In the genomic region with DNA sequence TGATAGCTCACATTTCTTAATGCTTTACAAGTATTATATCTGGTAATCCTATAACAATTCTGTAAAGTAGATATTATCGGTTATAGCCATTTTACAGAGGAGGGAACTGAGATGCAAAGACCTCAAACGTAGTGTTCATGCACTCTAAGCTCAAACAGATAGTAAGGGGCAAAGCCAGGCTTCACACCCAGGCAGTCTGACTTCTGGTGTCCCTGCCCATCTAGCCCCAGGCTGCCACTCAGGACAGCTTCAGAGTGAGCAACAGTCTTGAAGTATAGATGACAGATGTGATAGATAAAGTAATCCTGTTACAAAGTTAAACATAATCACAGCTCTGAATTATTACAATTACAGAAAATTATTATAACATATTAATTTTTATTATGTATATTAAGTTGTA, we compare ENCODE assay signal across 1 cellular context.
TF ChIP-seq lines count a peak whose summit lies in the region.

No MANE protein-coding gene starts in this region.

TF ChIP-seq in GM12891, 5 proteins besides CTCF, POLR2A, EP300 and RAD21:
- no peak for TF ChIP-seq POLR2AphosphoS5 (IDR thresholded peaks at IDR 0.05; ENCODE audit: low read depth, low read length)
- no peak for TF ChIP-seq SPI1 (IDR thresholded peaks at IDR 0.05; ENCODE audit: low read depth, low read length)
- no peak for TF ChIP-seq POU2F2 (IDR thresholded peaks at IDR 0.05; ENCODE audit: low read depth, low read length)
- no peak for TF ChIP-seq TAF1 (IDR thresholded peaks at IDR 0.05; ENCODE audit: low read depth, low read length)
- TF ChIP-seq PAX5 (IDR thresholded peaks at IDR 0.05; ENCODE audit: insufficient read depth, low read length, severe bottlenecking): no peak
